20 cellular contexts compared by ENCODE assay signal in genomic region chr5:157802747-157803146, GRCh38. TPM values are rescaled to one million over a fixed set of nuclear protein-coding genes. Genes with fewer than 3 reads are reported as not detected.
DNase-seq lines count a peak whose midpoint lies in the region; ATAC-seq, FAIRE-seq and TF ChIP-seq lines count a peak whose summit lies in the region.
"Had no signal": no experiment of that assay in that cellular context is flagged by ENCODE, and none has a peak within 500 bp of the region (broad histone marks: within the 10 kb centered on the region; RNA-seq: fewer than 3 reads in every experiment).

No MANE protein-coding gene starts in this region.

- no peak overlapping the region for H3K27ac Mint-ChIP-seq in natural killer cell
- H3K27ac Mint-ChIP-seq: B cell; CD4-positive, CD25-positive, alpha-beta regulatory T cell; CD8-positive, alpha-beta T cell; HFFc6 had no signal

- WGBS in GM12878 (ENCODE audit: insufficient coverage, insufficient replicate concordance, low lambda C conversion rate, missing lambda C conversion rate), result 93% methylated on average over 6 of the region's 6 CpGs
- WGBS in HepG2 (ENCODE audit: low lambda C conversion rate), result 99% methylated on average over 6 of the region's 6 CpGs

- RAD21 ChIA-PET in GM12878 (lab: Charles Lee; ENCODE audit: unreplicated experiment), result no interaction called here

- POLR2A ChIA-PET in GM12878 (lab: Charles Lee), result no interaction called here
- POLR2A ChIA-PET in HepG2 (lab: Yijun Ruan, JAX), result no interaction called here

- TF ChIP-seq CTCF in GM12878 (IDR thresholded peaks at IDR 0.05 in 2 of 3, conservative IDR thresholded peaks at IDR 0.05 in 1 of 3; ENCODE audit: control insufficient read depth in 2 of 3, extremely low read depth in 1 of 3, insufficient read depth in 1 of 3, low read depth in 3 of 3, low read length in 3 of 3) (no peak), HepG2 (CRISPR knock-in tag; IDR thresholded peaks at IDR 0.05) (no peak), natural killer cell (IDR thresholded peaks at IDR 0.05) (no peak)

- intact Hi-C loops in GM12878 (cut with micrococcal nuclease; ENCODE audit: unreplicated experiment) (no loop called here), HepG2 (cut with micrococcal nuclease; ENCODE audit: unreplicated experiment) (no loop called here), natural killer cell (cut with micrococcal nuclease) (no loop called here), left colon (cut with DNase I, micrococcal nuclease) (no loop called here)

- TF ChIP-seq POLR2A in GM12878 (IDR thresholded peaks at IDR 0.05; ENCODE audit: low read depth, low read length) (no peak), HepG2 (IDR thresholded peaks at IDR 0.05; ENCODE audit: insufficient read depth in 1 of 2, low read depth in 2 of 2, low read length in 2 of 2) (no peak)

- no peak for DNase-seq in GM12878 (ENCODE audit: low read depth, low spot score)
- DNase-seq in HepG2 (ENCODE audit: low spot score), result no peak
- peak; percentile 62 for DNase-seq in renal cortical epithelial cell (ENCODE audit: low read depth)
- no peak for DNase-seq in activated CD8-positive, alpha-beta memory T cell treated with anti-CD3 and anti-CD28 coated beads, Interleukin-2, amount 50 U/mL, for 4 hours
- DNase-seq in natural killer cell, result no peak
- no peak for DNase-seq in left colon
- DNase-seq: Caco-2; CD4-positive, CD25-positive, alpha-beta regulatory T cell; CD8-positive, alpha-beta T cell; DMS153; DND-41; GOT3; HFFc6 had no signal

- TF ChIP-seq EP300 in GM12878 (IDR thresholded peaks at IDR 0.05; ENCODE audit: borderline replicate concordance in 1 of 2, control insufficient read depth in 1 of 2, low read depth in 2 of 2, low read length in 2 of 2), result no peak
- no peak for TF ChIP-seq EP300 in HepG2 (IDR thresholded peaks at IDR 0.05; ENCODE audit: low read depth in 2 of 2, low read length in 2 of 2)
- TF ChIP-seq EP300 in HepG2 (CRISPR knock-in tag; IDR thresholded peaks at IDR 0.05; ENCODE audit: borderline replicate concordance), result no peak

- SMC1A ChIA-PET in GM12878 (lab: Charles Lee; ENCODE audit: uncharacterized antibody, unreplicated experiment), result no interaction called here

- CTCF ChIA-PET in GM12878 (lab: Yijun Ruan, JAX) (interaction anchor here (1.2 to 1.9 kb wide), 2 partner anchors 15 to 32 kb away, joined by 3 to 6 read pairs; no protein-coding TSS in a partner anchor), HepG2 (lab: Yijun Ruan, JAX; ENCODE audit: low intra/inter-chr PET ratio, low total read pairs) (no interaction called here)

- H3K4me3 ChIP-seq in GM12878 (no peak overlapping the region), HepG2 (replicated peaks in 1 of 3; ENCODE audit: insufficient read depth in 1 of 3, low read depth in 2 of 3, low read length in 3 of 3) (no peak overlapping the region)
- H3K4me3 ChIP-seq: BLaER1, HAP-1 had no signal

- no peaks in the 10 kb centered on the region for H3K4me1 ChIP-seq in GM12878 (ENCODE audit: control insufficient read depth, insufficient read depth, low read length)
- no peaks in the 10 kb centered on the region for H3K4me1 ChIP-seq in HepG2 (ENCODE audit: insufficient read depth, low read length)
- H3K4me1 ChIP-seq: BLaER1, HAP-1 had no signal

- peaks cover 12% of the 10 kb centered on the region for H3K36me3 Mint-ChIP-seq in natural killer cell

- H4K20me1 ChIP-seq in GM12878 (ENCODE audit: control insufficient read depth, insufficient read depth), result no peaks in the 10 kb centered on the region
- no peaks in the 10 kb centered on the region for H4K20me1 ChIP-seq in HepG2 (ENCODE audit: insufficient read depth, low read length)
- H4K20me1 ChIP-seq: BLaER1 had no signal

- H3K27me3 Mint-ChIP-seq in natural killer cell (ENCODE audit: low read depth in 2 of 2), result no peaks in the 10 kb centered on the region
- H3K27me3 Mint-ChIP-seq: B cell; CD4-positive, CD25-positive, alpha-beta regulatory T cell had no signal

- H3K9ac ChIP-seq in GM12878 (ENCODE audit: control insufficient read depth, insufficient read depth, low read length), result no peak overlapping the region
- no peak overlapping the region for H3K9ac ChIP-seq in HepG2 (ENCODE audit: insufficient read depth, low read depth, low read length)
- H3K9ac ChIP-seq: BLaER1 had no signal

- H3K79me2 ChIP-seq in GM12878 (ENCODE audit: control insufficient read depth, insufficient read depth, low read length), result no peaks in the 10 kb centered on the region
- H3K79me2 ChIP-seq in HepG2 (ENCODE audit: insufficient read depth, low read length), result no peaks in the 10 kb centered on the region

- FAIRE-seq in GM12878 (lab: Jason Lieb, UNC), result no peak
- no peak for FAIRE-seq in HepG2 (lab: Jason Lieb, UNC)
- FAIRE-seq: G401.6, GM19239, H54 had no signal

- H3K9me3 Mint-ChIP-seq in natural killer cell, result no peaks in the 10 kb centered on the region
- H3K9me3 Mint-ChIP-seq: CD4-positive, CD25-positive, alpha-beta regulatory T cell; CD8-positive, alpha-beta T cell; HFFc6 had no signal

- H3K4me3 Mint-ChIP-seq in natural killer cell, result no peak overlapping the region
- H3K4me3 Mint-ChIP-seq: B cell; CD4-positive, CD25-positive, alpha-beta regulatory T cell; CD8-positive, alpha-beta T cell; HFFc6 had no signal

- H3K27ac ChIP-seq in GM12878 (ENCODE audit: control insufficient read depth, insufficient read depth) (no peak overlapping the region), HepG2 (ENCODE audit: extremely low read length, insufficient read depth, low read length) (no peak overlapping the region)
- H3K27ac ChIP-seq: BLaER1, C4-2B had no signal

- H3K27me3 ChIP-seq in GM12878 (replicated peaks in 1 of 2; ENCODE audit: control insufficient read depth in 2 of 2, insufficient read depth in 2 of 2, low read length in 1 of 2) (no peaks in the 10 kb centered on the region), HepG2 (ENCODE audit: control insufficient read depth in 1 of 2, insufficient read depth in 2 of 2, low read length in 2 of 2) (no peaks in the 10 kb centered on the region)
- H3K27me3 ChIP-seq: BLaER1 had no signal

- no peak for TF ChIP-seq RAD21 in GM12878 (IDR thresholded peaks at IDR 0.05; ENCODE audit: insufficient read depth, low read depth, low read length)
- TF ChIP-seq RAD21 in HepG2 (CRISPR knock-in tag; IDR thresholded peaks at IDR 0.05), result no peak

- BruUV-seq in GM12878 (replicated peaks; lab: Mats Ljungman, UMichigan) (TSS peak; percentile 7), HepG2 (replicated peaks; lab: Mats Ljungman, UMichigan) (TSS peak; percentile 9)

- H3K4me2 ChIP-seq in GM12878 (ENCODE audit: control insufficient read depth, insufficient read depth), result no peak overlapping the region
- no peak overlapping the region for H3K4me2 ChIP-seq in HepG2 (ENCODE audit: low read depth, low read length)
- H3K4me2 ChIP-seq: BLaER1 had no signal

- ATAC-seq in GM12878, result no peak
- no peak for ATAC-seq in HepG2
- no peak for ATAC-seq in natural killer cell
- no peak for ATAC-seq in left colon
- ATAC-seq: CD8-positive, alpha-beta T cell had no signal

- H3K36me3 ChIP-seq in GM12878 (ENCODE audit: control insufficient read depth in 2 of 2, insufficient read depth in 2 of 2, low read length in 1 of 2), result peaks cover 4 to 11% of the 10 kb centered on the region in 2 experiments
- H3K36me3 ChIP-seq in HepG2 (replicated peaks in 1 of 2; ENCODE audit: control insufficient read depth in 1 of 2, insufficient read depth in 2 of 2, low read length in 2 of 2), result peaks cover 8 to 38% of the 10 kb centered on the region in 2 experiments

- H2AFZ ChIP-seq in GM12878 (ENCODE audit: control insufficient read depth, low read depth, low read length) (no peak overlapping the region), HepG2 (ENCODE audit: low read length) (no peak overlapping the region)

- peaks cover 0 to 5% of the 10 kb centered on the region in 2 donors for H3K4me1 Mint-ChIP-seq in natural killer cell
- H3K4me1 Mint-ChIP-seq: B cell had no signal

- no peaks in the 10 kb centered on the region for H3K9me3 ChIP-seq in GM12878 (replicated peaks; ENCODE audit: control insufficient read depth, insufficient read depth, low read length)
- no peaks in the 10 kb centered on the region for H3K9me3 ChIP-seq in HepG2 (ENCODE audit: low read length)
- H3K9me3 ChIP-seq: BLaER1, Caco-2, HAP-1 had no signal

- in situ Hi-C loops in GM12878 (cut with MboI) (no loop called here), HepG2 (cut with HindIII; ENCODE audit: extremely low pct_ligation_motif_present, low pct_unique_long_range_greater_than_20kb) (no loop called here)

RNA-seq across cellular contexts. Expression of gene CLINT1, which starts 56.2 kb away (rescaled TPM):
- total RNA-seq in GM12878 (2013; cell fraction: nucleolus; rRNA removed), result 117 and 124 TPM in 2 replicates
- total RNA-seq in GM12878 (2014; rRNA removed), result 94.9 and 113 TPM in 2 replicates
- 78.0 and 79.3 TPM in 2 replicates for total RNA-seq in GM12878 (2014; rRNA removed; fragmentation: Illumina TruSeq; extraction: Trizol)
- 78.6 and 96.7 TPM in 2 replicates for total RNA-seq in GM12878 (2021)
- 31.2 TPM for polyA plus RNA-seq in GM12878 (2011; ENCODE audit: low read depth)
- polyA plus RNA-seq in GM12878 (2011; rRNA removed), result 118 and 126 TPM in 2 replicates
- 187 and 205 TPM in 2 replicates for polyA plus RNA-seq in GM12878 (2011; cell fraction: cytosol; rRNA removed)
- 156 and 163 TPM in 2 replicates for polyA plus RNA-seq in GM12878 (2011; cell fraction: nucleus; rRNA removed)
- polyA plus RNA-seq in GM12878 (2012), result 23.7 and 24.9 TPM in 2 replicates
- polyA plus RNA-seq in GM12878 (2014; fragmentation: Illumina TruSeq; extraction: Trizol), result 136 and 150 TPM in 2 replicates
- polyA plus RNA-seq in GM12878 (2014; fragmentation: Nextera tagmentation; extraction: Ambion mirVana), result 10 to 100 TPM; 30.0 to 40.2 TPM
- 100 and 102 TPM in 2 replicates for polyA plus RNA-seq in GM12878 (2014; rRNA removed)
- polyA plus RNA-seq in GM12878 (2016; fragmentation: Nextera tagmentation; extraction: Ambion mirVana), result 100 to 1,000 TPM; 111 to 118 TPM
- polyA minus RNA-seq in GM12878 (2011; rRNA and poly(A)+ RNA removed), result 233 and 304 TPM in 2 replicates
- polyA minus RNA-seq in GM12878 (2011; cell fraction: cytosol; rRNA and poly(A)+ RNA removed), result 50.5 and 63.3 TPM in 2 replicates
- 38.8 and 58.5 TPM in 2 replicates for polyA minus RNA-seq in GM12878 (2011; cell fraction: nucleus; rRNA and poly(A)+ RNA removed)
- 64.0 and 82.9 TPM in 2 replicates for total RNA-seq in HepG2 (2016; rRNA removed; fragmentation: Illumina TruSeq; extraction: Trizol)
- 7.8 and 9.3 TPM in 2 replicates for total RNA-seq in HepG2 (2016; cell fraction: cytosol; rRNA removed; fragmentation: Illumina TruSeq; extraction: Trizol; ENCODE audit: low read depth)
- 63.2 and 76.8 TPM in 2 replicates for total RNA-seq in HepG2 (2016; cell fraction: insoluble cytoplasmic fraction; rRNA removed; fragmentation: Illumina TruSeq; extraction: Trizol)
- 19.7 and 23.3 TPM in 2 replicates for total RNA-seq in HepG2 (2016; cell fraction: membrane; rRNA removed; fragmentation: Illumina TruSeq; extraction: Trizol)
- total RNA-seq in HepG2 (2016; cell fraction: nucleus; rRNA removed; fragmentation: Illumina TruSeq; extraction: Trizol), result 55.0 and 63.4 TPM in 2 replicates
- polyA plus RNA-seq in HepG2 (2011; rRNA removed), result 104 and 119 TPM in 2 replicates
- 86.7 and 91.6 TPM in 2 replicates for polyA plus RNA-seq in HepG2 (2011; cell fraction: cytosol; rRNA removed)
- polyA plus RNA-seq in HepG2 (2011; cell fraction: nucleus; rRNA removed), result 138 and 160 TPM in 2 replicates
- 44.7 and 46.4 TPM in 2 replicates for polyA plus RNA-seq in HepG2 (2012)
- 2.5 and 3.0 TPM in 2 replicates for polyA plus RNA-seq in HepG2 (2016; cell fraction: cytosol; fragmentation: Illumina TruSeq; extraction: Trizol; ENCODE audit: low read depth)
- polyA plus RNA-seq in HepG2 (2016; cell fraction: insoluble cytoplasmic fraction; fragmentation: Illumina TruSeq; extraction: Trizol; ENCODE audit: low read depth), result 70.7 and 71.6 TPM in 2 replicates
- 8.3 and 8.8 TPM in 2 replicates for polyA plus RNA-seq in HepG2 (2016; cell fraction: membrane; fragmentation: Illumina TruSeq; extraction: Trizol; ENCODE audit: low read depth)
- 88.3 and 90.6 TPM in 2 replicates for polyA plus RNA-seq in HepG2 (2016; cell fraction: nucleus; fragmentation: Illumina TruSeq; extraction: Trizol; ENCODE audit: insufficient read depth, low read depth)
- polyA minus RNA-seq in HepG2 (2011; rRNA and poly(A)+ RNA removed; ENCODE audit: low replicate concordance), result 263 and 323 TPM in 2 replicates
- 52.7 and 54.0 TPM in 2 replicates for polyA minus RNA-seq in HepG2 (2011; cell fraction: cytosol; rRNA and poly(A)+ RNA removed)
- 71.2 and 76.1 TPM in 2 replicates for polyA minus RNA-seq in HepG2 (2011; cell fraction: nucleus; rRNA and poly(A)+ RNA removed)
- total RNA-seq in renal cortical epithelial cell, result 82.1 and 176 TPM in 2 replicates
- 100 to 1,000 TPM; 111 to 156 (median 132) TPM for total RNA-seq in natural killer cell
- 100 to 1,000 TPM; 108 to 139 TPM for total RNA-seq in left colon

RNA-seq across cellular contexts. Expression of gene LSM11, which starts 59.2 kb away (rescaled TPM):
- total RNA-seq in GM12878 (2013; cell fraction: nucleolus; rRNA removed), result 5.6 and 5.8 TPM in 2 replicates
- total RNA-seq in GM12878 (2014; rRNA removed), result 5.5 and 6.9 TPM in 2 replicates
- 5.3 and 6.0 TPM in 2 replicates for total RNA-seq in GM12878 (2014; rRNA removed; fragmentation: Illumina TruSeq; extraction: Trizol)
- total RNA-seq in GM12878 (2021), result 6.0 TPM in 2 replicates
- 1.4 TPM for polyA plus RNA-seq in GM12878 (2011; ENCODE audit: low read depth)
- polyA plus RNA-seq in GM12878 (2011; rRNA removed), result 8.5 and 11.2 TPM in 2 replicates
- polyA plus RNA-seq in GM12878 (2011; cell fraction: cytosol; rRNA removed), result 3.9 and 4.2 TPM in 2 replicates
- 6.9 and 7.1 TPM in 2 replicates for polyA plus RNA-seq in GM12878 (2011; cell fraction: nucleus; rRNA removed)
- 1.9 and 2.0 TPM in 2 replicates for polyA plus RNA-seq in GM12878 (2012)
- 4.9 and 6.0 TPM in 2 replicates for polyA plus RNA-seq in GM12878 (2014; fragmentation: Illumina TruSeq; extraction: Trizol)
- polyA plus RNA-seq in GM12878 (2014; fragmentation: Nextera tagmentation; extraction: Ambion mirVana), result 1 to 10 TPM; 1.5 to 2.1 TPM
- 3.5 and 3.8 TPM in 2 replicates for polyA plus RNA-seq in GM12878 (2014; rRNA removed)
- 1 to 10 TPM in 1 of 2 experiments, under 1 TPM in 1; 0.71 to 1.5 TPM for polyA plus RNA-seq in GM12878 (2016; fragmentation: Nextera tagmentation; extraction: Ambion mirVana)
- polyA minus RNA-seq in GM12878 (2011; rRNA and poly(A)+ RNA removed), result 6.9 and 7.6 TPM in 2 replicates
- polyA minus RNA-seq in GM12878 (2011; cell fraction: cytosol; rRNA and poly(A)+ RNA removed), result 2.8 and 2.9 TPM in 2 replicates
- 2.2 and 2.6 TPM in 2 replicates for polyA minus RNA-seq in GM12878 (2011; cell fraction: nucleus; rRNA and poly(A)+ RNA removed)
- 7.2 and 9.9 TPM in 2 replicates for total RNA-seq in HepG2 (2016; rRNA removed; fragmentation: Illumina TruSeq; extraction: Trizol)
- total RNA-seq in HepG2 (2016; cell fraction: cytosol; rRNA removed; fragmentation: Illumina TruSeq; extraction: Trizol; ENCODE audit: low read depth), result 0.97 and 1.1 TPM in 2 replicates
- 7.2 and 9.4 TPM in 2 replicates for total RNA-seq in HepG2 (2016; cell fraction: insoluble cytoplasmic fraction; rRNA removed; fragmentation: Illumina TruSeq; extraction: Trizol)
- total RNA-seq in HepG2 (2016; cell fraction: membrane; rRNA removed; fragmentation: Illumina TruSeq; extraction: Trizol), result 4.1 and 4.9 TPM in 2 replicates
- 5.1 and 5.6 TPM in 2 replicates for total RNA-seq in HepG2 (2016; cell fraction: nucleus; rRNA removed; fragmentation: Illumina TruSeq; extraction: Trizol)
- 3.3 and 4.5 TPM in 2 replicates for polyA plus RNA-seq in HepG2 (2011; rRNA removed)
- polyA plus RNA-seq in HepG2 (2011; cell fraction: cytosol; rRNA removed), result 2.3 and 2.8 TPM in 2 replicates
- polyA plus RNA-seq in HepG2 (2011; cell fraction: nucleus; rRNA removed), result 2.7 and 3.3 TPM in 2 replicates
- polyA plus RNA-seq in HepG2 (2012), result 3.3 and 4.6 TPM in 2 replicates
- polyA plus RNA-seq in HepG2 (2016; cell fraction: cytosol; fragmentation: Illumina TruSeq; extraction: Trizol; ENCODE audit: low read depth), result 0.75 and 0.80 TPM in 2 replicates
- 6.0 and 6.6 TPM in 2 replicates for polyA plus RNA-seq in HepG2 (2016; cell fraction: insoluble cytoplasmic fraction; fragmentation: Illumina TruSeq; extraction: Trizol; ENCODE audit: low read depth)
- polyA plus RNA-seq in HepG2 (2016; cell fraction: membrane; fragmentation: Illumina TruSeq; extraction: Trizol; ENCODE audit: low read depth), result 1.6 and 1.9 TPM in 2 replicates
- polyA plus RNA-seq in HepG2 (2016; cell fraction: nucleus; fragmentation: Illumina TruSeq; extraction: Trizol; ENCODE audit: insufficient read depth, low read depth), result 6.6 and 6.9 TPM in 2 replicates
- 5.8 and 7.3 TPM in 2 replicates for polyA minus RNA-seq in HepG2 (2011; rRNA and poly(A)+ RNA removed; ENCODE audit: low replicate concordance)
- polyA minus RNA-seq in HepG2 (2011; cell fraction: cytosol; rRNA and poly(A)+ RNA removed), result 4.1 and 5.1 TPM in 2 replicates
- 3.5 and 3.6 TPM in 2 replicates for polyA minus RNA-seq in HepG2 (2011; cell fraction: nucleus; rRNA and poly(A)+ RNA removed)
- total RNA-seq in renal cortical epithelial cell, result 3.6 and 4.3 TPM in 2 replicates
- total RNA-seq in natural killer cell, result 1 to 10 TPM; 1.2 to 2.3 (median 2.0) TPM
- 1 to 10 TPM; 3.6 to 4.0 TPM for total RNA-seq in left colon
